Comparison of ENCODE assay signal across 11 cellular contexts in genomic region chr6:134678436-134678889, GRCh38.
A peak's percentile ranks its signal among the peaks of the same experiment; 100 is the strongest.
DNase-seq lines count a peak whose midpoint lies in the region; ATAC-seq and TF ChIP-seq lines count a peak whose summit lies in the region.
"Had no signal": no experiment of that assay in that cellular context is flagged by ENCODE, and none has a peak within 500 bp of the region (broad histone marks: within the 10 kb centered on the region; RNA-seq: fewer than 3 reads in every experiment).

No MANE protein-coding gene starts in this region.

- in situ Hi-C loops in Caki2 (cut with HindIII; ENCODE audit: low pct_unique_long_range_greater_than_20kb, low sequenced_read_pairs): loop anchor here (5.0 kb wide), 1 partner anchor 64 kb away; no protein-coding TSS in a partner anchor

- no peak for TF ChIP-seq CTCF in choroid plexus epithelial cell (conservative IDR thresholded peaks at IDR 0.05; ENCODE audit: low read depth, low read length)

- peak; percentile 88 for DNase-seq in Caki2 (ENCODE audit: low read depth)
- DNase-seq in NCI-H2029 treated with DMSO at 0.1 percent for 48 hours (lab: John Stamatoyannopoulos, UW): peak; percentile 17
- peak; percentile 86 for DNase-seq in choroid plexus epithelial cell (ENCODE audit: low read depth)
- DNase-seq in mucosa of gallbladder (ENCODE audit: low spot score): peak; percentile 92
- no peak for DNase-seq in activated CD8-positive, alpha-beta memory T cell treated with anti-CD3 and anti-CD28 coated beads for 24 hours
- DNase-seq: natural killer cell, NCI-H1048 had no signal

- ATAC-seq in GM21723 (IDR thresholded peaks at IDR 0.05; ENCODE audit: unreplicated experiment) (no peak), GM21381 (IDR thresholded peaks at IDR 0.05; ENCODE audit: unreplicated experiment) (no peak), GM21526 (IDR thresholded peaks at IDR 0.05; ENCODE audit: low FRiP score, unreplicated experiment) (no peak)
- ATAC-seq: esophagus mucosa, natural killer cell had no signal

- no peak overlapping the region for H3K4me3 ChIP-seq in choroid plexus epithelial cell (ENCODE audit: low read depth, low read length)
